29 cellular contexts compared by ENCODE assay signal in the genomic region with DNA sequence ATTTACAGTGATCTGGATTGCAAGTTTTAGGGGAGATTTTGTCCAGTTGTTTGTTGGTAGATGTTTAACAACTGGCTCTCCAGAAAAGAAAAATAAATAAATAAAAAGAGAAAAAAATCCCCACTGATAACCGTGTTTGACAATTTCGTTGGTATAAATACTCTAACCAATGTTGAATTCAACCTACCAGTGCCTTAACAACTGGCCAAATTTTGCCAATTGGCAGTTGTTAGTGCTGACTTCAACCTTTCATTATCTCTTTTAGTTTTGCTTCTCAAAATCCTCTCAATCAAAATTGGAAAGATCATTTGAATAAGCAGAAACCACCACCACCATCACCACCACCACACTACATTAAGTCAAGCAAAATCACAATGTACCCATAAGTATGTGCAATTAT.
"Had no signal": no experiment of that assay in that cellular context is flagged by ENCODE, and none has a peak within 500 bp of the region (broad histone marks: within the 10 kb centered on the region; RNA-seq: fewer than 3 reads in every experiment).

No MANE protein-coding gene starts in this region.

- H3K27ac Mint-ChIP-seq: naive thymus-derived CD8-positive, alpha-beta T cell; natural killer cell treated with Interleukin-12 subunit alpha and Interleukin-12 subunit beta and Interleukin-15 and Interleukin-18, amount 100 ng/mL, for 72 hours; nephron progenitor cell; progenitor cell of endocrine pancreas; stimulated activated effector memory CD8-positive, alpha-beta T cell treated with anti-CD3 and anti-CD28 coated beads, Interleukin-12 subunit alpha, Interleukin-12 subunit beta, amount 100 ng/mL, for 72 hours; stimulated activated naive B cell treated with anti-CD40 and anti-IgM and Interleukin-4, amounts not matched to agents 10 μg/mL and 1 μg/mL and 100 μg/mL, for 72 hours; stimulated activated naive CD8-positive, alpha-beta T cell treated with anti-CD3 and anti-CD28 coated beads, Interleukin-15, Interleukin-2, amounts not matched to agents 100 ng/mL and 50 ng/mL, for 24 hours had no signal

- H3K27me3 Mint-ChIP-seq: natural killer cell treated with Interleukin-12 subunit alpha and Interleukin-12 subunit beta and Interleukin-15 and Interleukin-18, amount 100 ng/mL, for 72 hours; progenitor cell of endocrine pancreas; stimulated activated naive B cell treated with anti-CD40 and anti-IgM and Interleukin-4, amounts not matched to agents 10 μg/mL and 1 μg/mL and 100 μg/mL, for 72 hours; stimulated activated naive CD8-positive, alpha-beta T cell treated with anti-CD3 and anti-CD28 coated beads, Interleukin-15, Interleukin-2, amounts not matched to agents 100 ng/mL and 50 ng/mL, for 24 hours had no signal

- H3K4me3 ChIP-seq: pancreas, psoas muscle, skin epidermis, smooth muscle cell, spleen, stomach, thoracic aorta, thyroid gland, tibial nerve, upper lobe of left lung, vagina had no signal

- H3K9me3 ChIP-seq: neutrophil, pancreas, thyroid gland, vagina had no signal

- H3K4me1 ChIP-seq: pancreas, psoas muscle, spleen, stomach, thyroid gland, upper lobe of left lung, vagina had no signal

- ATAC-seq: naive thymus-derived CD8-positive, alpha-beta T cell; natural killer cell treated with Interleukin-12 subunit alpha and Interleukin-12 subunit beta and Interleukin-15 and Interleukin-18, amount 100 ng/mL, for 72 hours; pancreas; psoas muscle; right cardiac atrium; stimulated activated effector memory CD8-positive, alpha-beta T cell treated with anti-CD3 and anti-CD28 coated beads, Interleukin-12 subunit alpha, Interleukin-12 subunit beta, amount 100 ng/mL, for 72 hours; stimulated activated naive B cell treated with anti-CD40 and anti-IgM and Interleukin-4, amounts not matched to agents 10 μg/mL and 1 μg/mL and 100 μg/mL, for 72 hours had no signal

- DNase-seq: naive thymus-derived CD8-positive, alpha-beta T cell; nephron progenitor cell; nucleus accumbens; pancreas; psoas muscle; right cardiac atrium; spleen; stimulated activated CD4-positive, alpha-beta T cell treated with anti-CD3 and anti-CD28 coated beads, Interleukin-12 subunit alpha, Interleukin-12 subunit beta, amount 100 ng/mL, for 4 hours; stimulated activated CD4-positive, alpha-beta T cell treated with anti-CD3 and anti-CD28 coated beads, Interleukin-1b, Interleukin-23, amount 100 ng/mL, for 48 hours; stimulated activated CD4-positive, alpha-beta T cell treated with anti-CD3 and anti-CD28 coated beads, Interleukin-2, amount 100 ng/mL, for 48 hours; stimulated activated CD4-positive, alpha-beta T cell treated with anti-CD3 and anti-CD28 coated beads, Interleukin-4, amount 100 ng/mL, for 24 hours; stimulated activated naive B cell treated with anti-CD40 and anti-IgM and Interleukin-4, amounts not matched to agents 10 μg/mL and 1 μg/mL and 100 μg/mL, for 72 hours; stimulated activated naive CD4-positive, alpha-beta T cell treated with Interleukin-2 at 50 U/mL for 16 hours; stomach; thyroid gland; trophoblast cell; upper lobe of left lung had no signal

- H3K36me3 Mint-ChIP-seq: stimulated activated effector memory CD8-positive, alpha-beta T cell treated with anti-CD3 and anti-CD28 coated beads, Interleukin-12 subunit alpha, Interleukin-12 subunit beta, amount 100 ng/mL, for 72 hours; stimulated activated naive B cell treated with anti-CD40 and anti-IgM and Interleukin-4, amounts not matched to agents 10 μg/mL and 1 μg/mL and 100 μg/mL, for 72 hours had no signal

- H3K4me3 Mint-ChIP-seq: naive thymus-derived CD8-positive, alpha-beta T cell; natural killer cell treated with Interleukin-12 subunit alpha and Interleukin-12 subunit beta and Interleukin-15 and Interleukin-18, amount 100 ng/mL, for 72 hours; nephron progenitor cell; neural crest cell; stimulated activated effector memory CD8-positive, alpha-beta T cell treated with anti-CD3 and anti-CD28 coated beads, Interleukin-12 subunit alpha, Interleukin-12 subunit beta, amount 100 ng/mL, for 72 hours; stimulated activated naive B cell treated with anti-CD40 and anti-IgM and Interleukin-4, amounts not matched to agents 10 μg/mL and 1 μg/mL and 100 μg/mL, for 72 hours; stimulated activated naive CD8-positive, alpha-beta T cell treated with anti-CD3 and anti-CD28 coated beads, Interleukin-15, Interleukin-2, amounts not matched to agents 100 ng/mL and 50 ng/mL, for 24 hours had no signal

- H3K36me3 ChIP-seq: neutrophil, pancreas, spleen, stomach, thoracic aorta, thyroid gland, tibial nerve, upper lobe of left lung, vagina had no signal

- FAIRE-seq: pancreas, urothelium cell line had no signal

- H3K27me3 ChIP-seq: neutrophil, pancreas, spleen, stomach, thyroid gland, tibial nerve, upper lobe of left lung, vagina had no signal

- H3K27ac ChIP-seq: neutrophil, pancreas, psoas muscle, skin epidermis, spleen, stomach, thoracic aorta, thyroid gland, tibial nerve, upper lobe of left lung, vagina had no signal

- H3K4me1 Mint-ChIP-seq: naive thymus-derived CD8-positive, alpha-beta T cell; nephron progenitor cell; stimulated activated effector memory CD8-positive, alpha-beta T cell treated with anti-CD3 and anti-CD28 coated beads, Interleukin-12 subunit alpha, Interleukin-12 subunit beta, amount 100 ng/mL, for 72 hours; stimulated activated naive B cell treated with anti-CD40 and anti-IgM and Interleukin-4, amounts not matched to agents 10 μg/mL and 1 μg/mL and 100 μg/mL, for 72 hours had no signal
